ENCODE assay signal across 15 cellular contexts in the genomic region with DNA sequence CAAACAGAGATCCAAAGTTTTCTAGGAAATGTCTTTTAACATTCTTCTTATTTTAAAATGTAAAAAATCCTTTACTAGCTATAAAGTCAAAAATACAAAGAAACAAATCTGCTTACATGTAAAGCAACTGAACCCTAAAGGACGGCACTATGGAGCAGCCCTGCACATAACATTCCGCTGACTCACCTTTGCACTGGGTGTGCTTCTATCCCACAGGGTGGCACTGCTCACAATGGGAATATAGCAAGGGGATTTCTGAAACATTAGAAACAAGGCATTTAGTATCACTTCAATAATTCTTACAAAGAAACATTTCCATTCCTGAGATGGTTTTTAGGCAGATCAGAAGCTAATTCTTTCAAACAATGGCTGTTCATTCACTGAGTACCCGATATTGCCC.
A peak's percentile ranks its signal among the peaks of the same experiment; 100 is the strongest.
DNase-seq lines count a peak whose midpoint lies in the region; ATAC-seq and TF ChIP-seq lines count a peak whose summit lies in the region.
"Had no signal": no experiment of that assay in that cellular context is flagged by ENCODE, and none has a peak within 500 bp of the region (broad histone marks: within the 10 kb centered on the region; RNA-seq: fewer than 3 reads in every experiment).

No MANE protein-coding gene starts in this region.

- no peaks in the 10 kb centered on the region for H3K9me2 ChIP-seq in PC-3 (replicated peaks; ENCODE audit: low read length)

- H3K4me2 ChIP-seq in PC-3 (ENCODE audit: low read length), result 0 out of 2 replicates have a peak overlapping the region, but pooled peaks have one; percentile 30

- H3K36me3 ChIP-seq in PC-3 (ENCODE audit: low read depth, low read length) (no peaks in the 10 kb centered on the region), tibial artery (no peaks in the 10 kb centered on the region)

- H3K4me3 ChIP-seq in PC-3 (ENCODE audit: low read length) (no peak overlapping the region), tibial artery (no peak overlapping the region)

- H3F3A ChIP-seq in PC-3 (ENCODE audit: low read length, unreplicated experiment), result no peaks in the 10 kb centered on the region

- H3K27me3 ChIP-seq in PC-3 (ENCODE audit: low read length), result peaks cover 25% of the 10 kb centered on the region
- no peaks in the 10 kb centered on the region for H3K27me3 ChIP-seq in tibial artery

- H4K20me1 ChIP-seq in PC-3 (ENCODE audit: low read length), result no peaks in the 10 kb centered on the region

- no peak overlapping the region for H3K9ac ChIP-seq in PC-3 (ENCODE audit: low read length)

- peak overlapping the region; percentile 37 for H2AFZ ChIP-seq in PC-3 (ENCODE audit: low read length)

- DNase-seq in DMS 273 (lab: John Stamatoyannopoulos, UW; ENCODE audit: unreplicated experiment) (peak; percentile 22), DMS 273 treated with DMSO at 0.1 percent for 48 hours (lab: John Stamatoyannopoulos, UW) (no peak), HPDE6-E6E7 (ENCODE audit: extremely low spot score) (peak; percentile 52), PC-3 (peak; percentile 84), iPS-NIHi7 (ENCODE audit: extremely low spot score) (peak; percentile 35), CD1c-positive myeloid dendritic cell (ENCODE audit: extremely low spot score) (no peak), tibial artery (no peak)
- DNase-seq: 8988T, immature natural killer cell, MV-4-11, natural killer cell, RPMI8226, small intestine had no signal

- CTCF ChIA-PET in PC-3 (lab: Charles Lee), result no interaction called here

- no peaks in the 10 kb centered on the region for H3K9me3 ChIP-seq in PC-3 (ENCODE audit: low read length)
- no peaks in the 10 kb centered on the region for H3K9me3 ChIP-seq in tibial artery

- no TSS peak for BruUV-seq in PC-3 (replicated peaks; lab: Mats Ljungman, UMichigan)

- H3K27ac ChIP-seq in PC-3 (ENCODE audit: low read length) (no peak overlapping the region), tibial artery (no peak overlapping the region)

- ATAC-seq in PC-3 (peak; percentile 93), HG03432 (IDR thresholded peaks at IDR 0.05; ENCODE audit: unreplicated experiment) (no peak)
- ATAC-seq: activated CD4-positive, CD25-positive, alpha-beta regulatory T cell treated with anti-CD3 and anti-CD28 coated beads, Interleukin-2, amount 50 U/mL, for 24 hours; natural killer cell had no signal

- no peaks in the 10 kb centered on the region for H3K79me2 ChIP-seq in PC-3 (ENCODE audit: low read length)

- TF ChIP-seq CTCF in PC-3 (conservative IDR thresholded peaks at IDR 0.05; ENCODE audit: low read depth, low read length) (peak; percentile 77), tibial artery (IDR thresholded peaks at IDR 0.05) (no peak)

- H3K4me1 ChIP-seq in PC-3 (ENCODE audit: insufficient read depth, low read length) (peaks cover 17% of the 10 kb centered on the region), tibial artery (no peaks in the 10 kb centered on the region)

- POLR2A ChIA-PET in PC-3 (lab: Charles Lee; ENCODE audit: unreplicated experiment), result no interaction called here

- intact Hi-C loops in PC-3 (cut with micrococcal nuclease) (loop anchor here (1.0 kb wide), 1 partner anchor 147 kb away; no protein-coding TSS in a partner anchor), tibial artery (cut with DNase I; ENCODE audit: low total_unique reads) (no loop called here)

Comparison
In these comparisons a context has a peak if more than half of its experiments do, and no peak if none do; other contexts are left out.
1. DNase-seq: peak in DMS 273 (single experiment), HPDE6-E6E7 (single experiment), PC-3 (single experiment) and iPS-NIHi7 (single experiment); none in DMS 273 treated with DMSO at 0.1 percent for 48 hours (single experiment), CD1c-positive myeloid dendritic cell (single experiment) and tibial artery (0 of 2).